10 cellular contexts compared by ENCODE assay signal in genomic region chr22:26168934-26169311, GRCh38. TPM values are rescaled to one million over a fixed set of nuclear protein-coding genes. Genes with fewer than 3 reads are reported as not detected.
DNase-seq lines count a peak whose midpoint lies in the region; ATAC-seq and TF ChIP-seq lines count a peak whose summit lies in the region.
"Had no signal": no experiment of that assay in that cellular context is flagged by ENCODE, and none has a peak within 500 bp of the region (broad histone marks: within the 10 kb centered on the region; RNA-seq: fewer than 3 reads in every experiment).

No MANE protein-coding gene starts in this region.

- TF ChIP-seq CTCF in breast epithelium (IDR thresholded peaks at IDR 0.05): no peak
- TF ChIP-seq CTCF in MCF 10A (IDR thresholded peaks at IDR 0.05; ENCODE audit: unreplicated experiment): no peak
- TF ChIP-seq CTCF in vagina (IDR thresholded peaks at IDR 0.05): no peak
- TF ChIP-seq CTCF in GM10248 (IDR thresholded peaks at IDR 0.05; ENCODE audit: control extremely low read depth, extremely low read depth, low read depth, missing control alignments): no peak

- H3K9me3 ChIP-seq in breast epithelium (no peaks in the 10 kb centered on the region), endocrine pancreas (ENCODE audit: control insufficient read depth, low read length) (no peaks in the 10 kb centered on the region), vagina (no peaks in the 10 kb centered on the region)

- TF ChIP-seq POLR2A in breast epithelium (IDR thresholded peaks at IDR 0.05) (no peak), vagina (IDR thresholded peaks at IDR 0.05) (no peak)

- intact Hi-C loops in breast epithelium (cut with DNase I; ENCODE audit: low total_unique reads) (no loop called here), MCF 10A (cut with micrococcal nuclease) (no loop called here), vagina (cut with DNase I) (no loop called here)

- H3K4me1 ChIP-seq in breast epithelium (peaks cover 0 to 5% of the 10 kb centered on the region in 2 donors), endocrine pancreas (ENCODE audit: control insufficient read depth, insufficient read depth, low read length) (peaks cover 8% of the 10 kb centered on the region), vagina (peaks cover 8% of the 10 kb centered on the region)

- no TSS peak for BruUV-seq in MCF 10A (replicated peaks; lab: Mats Ljungman, UMichigan)

- POLR2A ChIA-PET in MCF 10A (lab: Yijun Ruan, JAX) (no interaction called here), GM10248 (lab: Yijun Ruan, JAX) (no interaction called here)

- H3K27me3 ChIP-seq in breast epithelium (peaks cover 4 to 65% of the 10 kb centered on the region in 2 donors), endocrine pancreas (ENCODE audit: control insufficient read depth, insufficient read depth, low read length) (no peaks in the 10 kb centered on the region), vagina (peaks cover 8% of the 10 kb centered on the region)

- H3K27ac Mint-ChIP-seq in MCF 10A (ENCODE audit: low read depth, unreplicated experiment): no peak overlapping the region
- H3K27ac Mint-ChIP-seq in natural killer cell treated with Interleukin-12 subunit alpha and Interleukin-12 subunit beta and Interleukin-15 and Interleukin-18, amount 100 ng/mL, for 72 hours: no peak overlapping the region
- H3K27ac Mint-ChIP-seq: activated naive CD4-positive, alpha-beta T cell treated with anti-CD3 and anti-CD28 coated beads, Interleukin-2, amount 10 ng/mL, durations not matched to agents 7 days and 5 days had no signal

- peaks cover 47% of the 10 kb centered on the region for H3K27me3 Mint-ChIP-seq in MCF 10A (ENCODE audit: insufficient read depth, unreplicated experiment)
- H3K27me3 Mint-ChIP-seq in natural killer cell treated with Interleukin-12 subunit alpha and Interleukin-12 subunit beta and Interleukin-15 and Interleukin-18, amount 100 ng/mL, for 72 hours: peaks cover 47 to 74% of the 10 kb centered on the region in 2 donors

- H3K4me3 Mint-ChIP-seq in MCF 10A (ENCODE audit: unreplicated experiment): no peak overlapping the region
- H3K4me3 Mint-ChIP-seq in natural killer cell treated with Interleukin-12 subunit alpha and Interleukin-12 subunit beta and Interleukin-15 and Interleukin-18, amount 100 ng/mL, for 72 hours: peak overlapping the region; percentile 45
- H3K4me3 Mint-ChIP-seq: activated naive CD4-positive, alpha-beta T cell treated with anti-CD3 and anti-CD28 coated beads, Interleukin-2, amount 10 ng/mL, durations not matched to agents 7 days and 5 days had no signal

- no peak for ATAC-seq in natural killer cell treated with Interleukin-12 subunit alpha and Interleukin-12 subunit beta and Interleukin-15 and Interleukin-18, amount 100 ng/mL, for 72 hours
- ATAC-seq in HG02981 (IDR thresholded peaks at IDR 0.05; ENCODE audit: unreplicated experiment): no peak

- H3K4me3 ChIP-seq in breast epithelium (peak overlapping the region; percentile 40 to 58 (median 51)), endocrine pancreas (ENCODE audit: control insufficient read depth, insufficient read depth, low read length) (no peak overlapping the region), vagina (peak overlapping the region; percentile 25 to 36)

- CTCF ChIA-PET in MCF 10A (lab: Yijun Ruan, JAX): interaction anchor here (0.6 to 1.0 kb wide), 2 partner anchors 12 to 193 kb away, joined by 3 read pairs; no protein-coding TSS in a partner anchor
- CTCF ChIA-PET in GM10248 (lab: Yijun Ruan, JAX): interaction anchor here (0.9 kb wide), 1 partner anchor 10 kb away, joined by 3 read pairs; no protein-coding TSS in a partner anchor

- H3K9ac ChIP-seq in endocrine pancreas (ENCODE audit: control insufficient read depth, insufficient read depth, low read length): peak overlapping the region; percentile 43

- no peaks in the 10 kb centered on the region for H3K36me3 ChIP-seq in breast epithelium
- H3K36me3 ChIP-seq in endocrine pancreas (ENCODE audit: control insufficient read depth, insufficient read depth, low read length): no peaks in the 10 kb centered on the region
- no peaks in the 10 kb centered on the region for H3K36me3 ChIP-seq in vagina

- H3K36me3 Mint-ChIP-seq in MCF 10A (ENCODE audit: insufficient read depth, unreplicated experiment): no peaks in the 10 kb centered on the region
- no peaks in the 10 kb centered on the region for H3K36me3 Mint-ChIP-seq in natural killer cell treated with Interleukin-12 subunit alpha and Interleukin-12 subunit beta and Interleukin-15 and Interleukin-18, amount 100 ng/mL, for 72 hours
- H3K36me3 Mint-ChIP-seq: activated naive CD4-positive, alpha-beta T cell treated with anti-CD3 and anti-CD28 coated beads, Interleukin-2, amount 10 ng/mL, durations not matched to agents 7 days and 5 days had no signal

- no peaks in the 10 kb centered on the region for H3K4me1 Mint-ChIP-seq in MCF 10A (ENCODE audit: insufficient read depth, unreplicated experiment)
- H3K4me1 Mint-ChIP-seq in natural killer cell treated with Interleukin-12 subunit alpha and Interleukin-12 subunit beta and Interleukin-15 and Interleukin-18, amount 100 ng/mL, for 72 hours (ENCODE audit: low read depth in 2 of 2): no peaks in the 10 kb centered on the region

- H3K27ac ChIP-seq in breast epithelium (no peak overlapping the region), vagina (no peak overlapping the region)

- DNase-seq in breast epithelium (ENCODE audit: low spot score in 2 of 2): no peak
- DNase-seq in MCF 10A (ENCODE audit: unreplicated experiment): no peak
- no peak for DNase-seq in natural killer cell treated with Interleukin-12 subunit alpha and Interleukin-12 subunit beta and Interleukin-15 and Interleukin-18, amount 100 ng/mL, for 72 hours (ENCODE audit: low spot score)
- no peak for DNase-seq in vagina (ENCODE audit: extremely low spot score in 2 of 2)
- DNase-seq in MV-4-11 (lab: John Stamatoyannopoulos, UW): no peak
- no peak for DNase-seq in GM10248 (ENCODE audit: extremely low spot score)
- DNase-seq: activated naive CD4-positive, alpha-beta T cell treated with anti-CD3 and anti-CD28 coated beads, Interleukin-2, amount 10 ng/mL, durations not matched to agents 7 days and 5 days had no signal

- H3K9me3 Mint-ChIP-seq in MCF 10A (ENCODE audit: unreplicated experiment): no peaks in the 10 kb centered on the region
- no peaks in the 10 kb centered on the region for H3K9me3 Mint-ChIP-seq in natural killer cell treated with Interleukin-12 subunit alpha and Interleukin-12 subunit beta and Interleukin-15 and Interleukin-18, amount 100 ng/mL, for 72 hours
- H3K9me3 Mint-ChIP-seq: activated naive CD4-positive, alpha-beta T cell treated with anti-CD3 and anti-CD28 coated beads, Interleukin-2, amount 10 ng/mL, durations not matched to agents 7 days and 5 days had no signal

RNA-seq across cellular contexts. Expression of gene SEZ6L, which starts 0.3 kb away (rescaled TPM):
- under 1 TPM; under 0.01 to 0.16 (median 0.15) TPM for total RNA-seq in breast epithelium
- not detected in 2 replicates for total RNA-seq in MCF 10A (2022)
- total RNA-seq in natural killer cell treated with Interleukin-12 subunit alpha and Interleukin-12 subunit beta and Interleukin-15 and Interleukin-18, amount 100 ng/mL, for 72 hours: not detected
- 1.2 TPM for total RNA-seq in vagina
- total RNA-seq: glomerular endothelial cell had no signal
